In genomic region chr22:40221055-40221414, GRCh38 we compare ENCODE assay signal across 13 cellular contexts. TPM values are rescaled to one million over a fixed set of nuclear protein-coding genes. Genes with fewer than 3 reads are reported as not detected.
A peak's percentile ranks its signal among the peaks of the same experiment; 100 is the strongest.
DNase-seq lines count a peak whose midpoint lies in the region; ATAC-seq and TF ChIP-seq lines count a peak whose summit lies in the region.
"Had no signal": no experiment of that assay in that cellular context is flagged by ENCODE, and none has a peak within 500 bp of the region (broad histone marks: within the 10 kb centered on the region; RNA-seq: fewer than 3 reads in every experiment).

No MANE protein-coding gene starts in this region.

- no peaks in the 10 kb centered on the region for H3K36me3 ChIP-seq in heart left ventricle
- H3K36me3 ChIP-seq in gastroesophageal sphincter, result no peaks in the 10 kb centered on the region
- no peaks in the 10 kb centered on the region for H3K36me3 ChIP-seq in prostate gland
- no peaks in the 10 kb centered on the region for H3K36me3 ChIP-seq in uterus
- H3K36me3 ChIP-seq in SJCRH30, result peaks cover 4% of the 10 kb centered on the region; the same call in 1 of the 2 replicates

- H3K4me1 ChIP-seq in heart left ventricle (peaks cover 0 to 79% (median 56%) of the 10 kb centered on the region in 12 donors), gastroesophageal sphincter (peaks cover 9 to 94% (median 30%) of the 10 kb centered on the region in 3 donors), prostate gland (replicated peaks) (peaks cover 12% of the 10 kb centered on the region), uterus (peaks cover 6 to 9% of the 10 kb centered on the region in 2 donors), SJCRH30 (no peaks in the 10 kb centered on the region)

- 43 to 56% (median 52%) methylated on average over 5 of the region's 5 CpGs for whole genome bisulfite sequencing in heart left ventricle, 4 donors
- 42 to 73% methylated on average over 4 to 5 of the region's 5 CpGs for WGBS in gastroesophageal sphincter (ENCODE audit: low coverage in 1 of 2), 2 donors
- 31% methylated on average over 5 of the region's 5 CpGs for WGBS in prostate gland

- DNase-seq in heart left ventricle (no peak), Right ventricle myocardium inferior (ENCODE audit: missing footprints) (no peak), prostate gland (ENCODE audit: low spot score) (no peak), uterus (no peak), SJCRH30 (no peak)
- DNase-seq: activated CD8-positive, alpha-beta memory T cell treated with anti-CD3 and anti-CD28 coated beads, Interleukin-2, amount 50 U/mL, for 48 hours; activated naive CD8-positive, alpha-beta T cell treated with anti-CD3 and anti-CD28 coated beads, Interleukin-2, amount 50 U/mL, for 24 hours; cortex of kidney; SK-N-SH had no signal

- H3K9me3 ChIP-seq in heart left ventricle (no peaks in the 10 kb centered on the region), gastroesophageal sphincter (no peaks in the 10 kb centered on the region), prostate gland (no peaks in the 10 kb centered on the region), uterus (no peaks in the 10 kb centered on the region), SJCRH30 (replicated peaks) (no peaks in the 10 kb centered on the region)
- H3K9me3 ChIP-seq: SK-N-SH had no signal

- TF ChIP-seq POLR2A in heart left ventricle (IDR thresholded peaks at IDR 0.05) (no peak), gastroesophageal sphincter (IDR thresholded peaks at IDR 0.05) (no peak), prostate gland (IDR thresholded peaks at IDR 0.05) (no peak), uterus (IDR thresholded peaks at IDR 0.05) (no peak)

- H3K27me3 ChIP-seq in heart left ventricle, result no peaks in the 10 kb centered on the region
- no peaks in the 10 kb centered on the region for H3K27me3 ChIP-seq in gastroesophageal sphincter
- no peaks in the 10 kb centered on the region for H3K27me3 ChIP-seq in prostate gland (replicated peaks; ENCODE audit: insufficient read depth)
- no peaks in the 10 kb centered on the region for H3K27me3 ChIP-seq in uterus
- H3K27me3 ChIP-seq in SJCRH30, result no peaks in the 10 kb centered on the region

- peak overlapping the region in 1 of 12 donors; percentile 9 for H3K4me3 ChIP-seq in heart left ventricle
- peak overlapping the region in 1 of 2 donors; percentile 14 for H3K4me3 ChIP-seq in gastroesophageal sphincter
- no peak overlapping the region for H3K4me3 ChIP-seq in prostate gland
- H3K4me3 ChIP-seq in uterus, result no peak overlapping the region
- no peak overlapping the region for H3K4me3 ChIP-seq in SJCRH30

- H3K27ac ChIP-seq in heart left ventricle (peak overlapping the region in 10 of 12 donors; percentile 2 to 67 (median 54)), gastroesophageal sphincter (peak overlapping the region; percentile 78 to 92 (median 83)), prostate gland (peak overlapping the region; percentile 60 to 65), uterus (peak overlapping the region; percentile 70 to 84), SJCRH30 (no peak overlapping the region)

- no peak for TF ChIP-seq EP300 in gastroesophageal sphincter (IDR thresholded peaks at IDR 0.05)

- intact Hi-C loops in heart left ventricle (cut with DNase I) (loop anchor here in 1 of 10 donors (5.0 kb wide), 1 partner anchor 39 kb away; no protein-coding TSS in a partner anchor), Right ventricle myocardium inferior (cut with DNase I) (no loop called here), prostate gland (cut with DNase I) (no loop called here), uterus (cut with DNase I; ENCODE audit: low total_unique reads) (no loop called here)

- ATAC-seq in heart left ventricle, result peak in 1 of 4 donors; percentile 13
- ATAC-seq in Right ventricle myocardium inferior, result no peak
- no peak for ATAC-seq in gastroesophageal sphincter
- ATAC-seq in GM21576 (IDR thresholded peaks at IDR 0.05; ENCODE audit: unreplicated experiment), result no peak
- no peak for ATAC-seq in HG02840 (IDR thresholded peaks at IDR 0.05; ENCODE audit: low FRiP score, unreplicated experiment)
- ATAC-seq: activated naive CD8-positive, alpha-beta T cell treated with anti-CD3 and anti-CD28 coated beads, Interleukin-2, amount 50 U/mL, for 24 hours; sciatic nerve had no signal

- TF ChIP-seq CTCF in heart left ventricle (IDR thresholded peaks at IDR 0.05), result no peak
- TF ChIP-seq CTCF in gastroesophageal sphincter (IDR thresholded peaks at IDR 0.05), result no peak
- no peak for TF ChIP-seq CTCF in prostate gland (IDR thresholded peaks at IDR 0.05)
- TF ChIP-seq CTCF in uterus (IDR thresholded peaks at IDR 0.05), result no peak

RNA-seq across cellular contexts. Expression of gene TNRC6B, which starts 43.3 kb away (rescaled TPM):
- 10 to 100 TPM; 32.7 to 62.4 (median 41.1) TPM for total RNA-seq in heart left ventricle
- 10 to 100 TPM; 13.2 to 18.3 TPM for polyA plus RNA-seq in heart left ventricle
- 43.3 TPM for total RNA-seq in Right ventricle myocardium inferior
- total RNA-seq in gastroesophageal sphincter, result 10 to 100 TPM; 32.4 to 71.2 (median 60.7) TPM
- total RNA-seq in prostate gland, result 100 to 1,000 TPM in 1 of 2 donors, 10 to 100 TPM in 1; 43.8 to 118 TPM
- 10 to 100 TPM; 10.5 to 76.0 (median 37.2) TPM for total RNA-seq in uterus
- total RNA-seq in SJCRH30 (2014; rRNA removed; shearing (Covaris generic)), result 16.4 and 19.7 TPM in 2 replicates
